Comparison of ENCODE assay signal across 8 cellular contexts in genomic region chr11:66386171-66387069, GRCh38. TPM values are rescaled to one million over a fixed set of nuclear protein-coding genes. Genes with fewer than 3 reads are reported as not detected.
A peak's percentile ranks its signal among the peaks of the same experiment; 100 is the strongest.
DNase-seq lines count a peak whose midpoint lies in the region; ATAC-seq and TF ChIP-seq lines count a peak whose summit lies in the region.

No MANE protein-coding gene starts in this region.

- H3K4me1 ChIP-seq in BLaER1, result peaks cover 13% of the 10 kb centered on the region

- no peak overlapping the region for H3K4me3 ChIP-seq in BLaER1
- peak overlapping the region; percentile 18 for H3K4me3 ChIP-seq in HL-60 (replicated peaks; ENCODE audit: insufficient read depth, low read length)

- peak; percentile 80 for ATAC-seq in activated CD8-positive, alpha-beta T cell treated with anti-CD3 and anti-CD28 coated beads for 36 hours
- no peak for ATAC-seq in GM18519 (IDR thresholded peaks at IDR 0.05; ENCODE audit: low FRiP score, unreplicated experiment)

- POLR2A ChIA-PET in activated CD8-positive, alpha-beta T cell treated with anti-CD3 and anti-CD28 coated beads for 36 hours (lab: Charles Lee), result interaction anchor here (0.9 to 1.3 kb wide), 3 partner anchors 9 to 39 kb away, joined by 3 to 5 read pairs (median 4); partner anchors contain the start of gene B4GAT1

- no peaks in the 10 kb centered on the region for H4K20me1 ChIP-seq in BLaER1

- H3K27me3 Mint-ChIP-seq in activated CD8-positive, alpha-beta T cell treated with anti-CD3 and anti-CD28 coated beads for 36 hours, result no peaks in the 10 kb centered on the region

- peak overlapping the region; percentile 66 for H3K4me2 ChIP-seq in BLaER1

- peak; percentile 95 for TF ChIP-seq CTCF in HL-60 (IDR thresholded peaks at IDR 0.05; ENCODE audit: insufficient read depth, low read length)
- peak; percentile 87 for TF ChIP-seq CTCF in activated CD8-positive, alpha-beta T cell treated with anti-CD3 and anti-CD28 coated beads for 36 hours (IDR thresholded peaks at IDR 0.05)

- H3K4me3 Mint-ChIP-seq in activated CD8-positive, alpha-beta T cell treated with anti-CD3 and anti-CD28 coated beads for 36 hours, result peak overlapping the region; percentile 18

- CTCF ChIA-PET in activated CD8-positive, alpha-beta T cell treated with anti-CD3 and anti-CD28 coated beads for 36 hours (lab: Charles Lee), result interaction anchor here (0.7 to 8.7 kb wide), 47 partner anchors 9 to 280 kb away, joined by 3 to 149 read pairs (median 6); partner anchors contain the start of genes B4GAT1, BBS1, CD248 and DPP3

- intact Hi-C loops in activated CD8-positive, alpha-beta T cell treated with anti-CD3 and anti-CD28 coated beads for 36 hours (cut with micrococcal nuclease), result loop anchor here (5.0 kb wide), 1 partner anchor 74 kb away; no protein-coding TSS in a partner anchor

- H3K27ac Mint-ChIP-seq in activated CD8-positive, alpha-beta T cell treated with anti-CD3 and anti-CD28 coated beads for 36 hours, result no peak overlapping the region

- H3K27me3 ChIP-seq in BLaER1 (no peaks in the 10 kb centered on the region), HL-60 (ENCODE audit: insufficient read depth, poor library complexity, severe bottlenecking) (peaks cover 2% of the 10 kb centered on the region)

- no peaks in the 10 kb centered on the region for H3K9me3 Mint-ChIP-seq in activated CD8-positive, alpha-beta T cell treated with anti-CD3 and anti-CD28 coated beads for 36 hours

- 0 out of 2 replicates have a peak overlapping the region, but pooled peaks have one; percentile 41 for H3K27ac ChIP-seq in BLaER1
- H3K27ac ChIP-seq in HL-60 (replicated peaks), result no peak overlapping the region

- DNase-seq in HL-60 (ENCODE audit: low read depth in 1 of 2, low spot score in 1 of 2) (peak; percentile 67 to 87), NCI-H774 (lab: John Stamatoyannopoulos, UW) (peak; percentile 84), medulla oblongata (ENCODE audit: extremely low spot score) (peak; percentile 87)
- DNase-seq in activated CD8-positive, alpha-beta T cell treated with anti-CD3 and anti-CD28 coated beads for 36 hours, result peak; percentile 95
- DNase-seq in effector CD8-positive, alpha-beta T cell (lab: John Stamatoyannopoulos, UW), result peak; percentile 73
- DNase-seq in stimulated activated CD8-positive, alpha-beta memory T cell treated with anti-CD3 and anti-CD28 coated beads, Interleukin-12 subunit alpha, Interleukin-12 subunit beta, amount 100 ng/mL, for 1 hour (ENCODE audit: low read depth), result peak; percentile 78

- peaks cover 4% of the 10 kb centered on the region for H3K4me1 Mint-ChIP-seq in activated CD8-positive, alpha-beta T cell treated with anti-CD3 and anti-CD28 coated beads for 36 hours (ENCODE audit: low read depth)

- H3K9me3 ChIP-seq in BLaER1, result no peaks in the 10 kb centered on the region

- H3K36me3 Mint-ChIP-seq in activated CD8-positive, alpha-beta T cell treated with anti-CD3 and anti-CD28 coated beads for 36 hours (ENCODE audit: low read depth), result no peaks in the 10 kb centered on the region

- H3K36me3 ChIP-seq in BLaER1, result no peaks in the 10 kb centered on the region

- peak overlapping the region; percentile 22; the same call in 1 of the 2 replicates for H3K9ac ChIP-seq in BLaER1

RNA-seq across cellular contexts. Expression of gene SLC29A2, which starts 14.9 kb away (rescaled TPM):
- total RNA-seq in activated CD8-positive, alpha-beta T cell treated with anti-CD3 and anti-CD28 coated beads for 36 hours, result 10 to 100 TPM; 11.8 to 12.2 TPM

RNA-seq across cellular contexts. Expression of gene NPAS4, which starts 34.4 kb away (rescaled TPM):
- under 1 TPM in 1 of 2 experiments, not detected in 1; 0.11 TPM for total RNA-seq in activated CD8-positive, alpha-beta T cell treated with anti-CD3 and anti-CD28 coated beads for 36 hours

RNA-seq across cellular contexts. Expression of gene B4GAT1, which starts 39.0 kb away (rescaled TPM):
- 1 to 10 TPM; 9.4 to 9.5 TPM for total RNA-seq in activated CD8-positive, alpha-beta T cell treated with anti-CD3 and anti-CD28 coated beads for 36 hours

RNA-seq across cellular contexts. Expression of gene BRMS1, which starts 41.5 kb away (rescaled TPM):
- total RNA-seq in activated CD8-positive, alpha-beta T cell treated with anti-CD3 and anti-CD28 coated beads for 36 hours, result 10 to 100 TPM; 35.7 to 35.9 TPM

RNA-seq across cellular contexts. Expression of gene RIN1, which starts 50.2 kb away (rescaled TPM):
- 1 to 10 TPM; 1.1 to 1.6 TPM for total RNA-seq in activated CD8-positive, alpha-beta T cell treated with anti-CD3 and anti-CD28 coated beads for 36 hours
